ENCODE assay signal across 2 cellular contexts in the genomic region with DNA sequence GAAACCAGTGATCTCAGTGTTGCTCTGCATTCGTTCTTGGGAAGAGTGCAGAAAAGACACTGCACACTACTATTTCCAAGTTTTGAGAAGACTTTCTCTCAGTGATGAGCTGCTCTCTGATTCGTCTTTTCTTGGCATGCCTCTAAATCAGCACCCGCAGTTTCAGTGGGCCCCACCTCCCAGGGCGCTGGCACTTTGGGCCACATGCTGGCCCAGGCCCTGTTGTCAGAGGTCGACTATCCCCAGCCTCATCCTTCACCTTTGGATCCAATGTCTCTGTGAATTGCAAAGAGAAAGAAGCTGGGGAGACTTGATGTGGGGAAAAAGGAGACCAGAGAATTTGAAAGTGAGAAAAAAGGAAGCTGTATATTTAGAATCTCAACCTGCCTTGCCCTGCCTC.
TF ChIP-seq lines count a peak whose summit lies in the region.

No MANE protein-coding gene starts in this region.

TF ChIP-seq in GM23338, 12 proteins besides CTCF, POLR2A, EP300 and RAD21 (continued from another document and continues in another):
- TF ChIP-seq CREB1 (CRISPR knock-in tag; IDR thresholded peaks at IDR 0.05; ENCODE audit: low read depth) (no peak), JUNB (IDR thresholded peaks at IDR 0.05; ENCODE audit: unreplicated experiment) (no peak), EZH2 (IDR thresholded peaks at IDR 0.05; ENCODE audit: low read depth, unreplicated experiment) (no peak), STAT1 (IDR thresholded peaks at IDR 0.05; ENCODE audit: unreplicated experiment) (no peak), POLR2AphosphoS5 (IDR thresholded peaks at IDR 0.05; ENCODE audit: low read depth) (no peak), NANOG (IDR thresholded peaks at IDR 0.05; ENCODE audit: borderline replicate concordance) (no peak), ZNF331 (CRISPR knock-in tag; IDR thresholded peaks at IDR 0.05; ENCODE audit: low read depth) (no peak), ETS1 (IDR thresholded peaks at IDR 0.05) (no peak), EZH2phosphoT487 (IDR thresholded peaks at IDR 0.05; ENCODE audit: unreplicated experiment) (no peak)
- TF ChIP-seq, protein P1, sequence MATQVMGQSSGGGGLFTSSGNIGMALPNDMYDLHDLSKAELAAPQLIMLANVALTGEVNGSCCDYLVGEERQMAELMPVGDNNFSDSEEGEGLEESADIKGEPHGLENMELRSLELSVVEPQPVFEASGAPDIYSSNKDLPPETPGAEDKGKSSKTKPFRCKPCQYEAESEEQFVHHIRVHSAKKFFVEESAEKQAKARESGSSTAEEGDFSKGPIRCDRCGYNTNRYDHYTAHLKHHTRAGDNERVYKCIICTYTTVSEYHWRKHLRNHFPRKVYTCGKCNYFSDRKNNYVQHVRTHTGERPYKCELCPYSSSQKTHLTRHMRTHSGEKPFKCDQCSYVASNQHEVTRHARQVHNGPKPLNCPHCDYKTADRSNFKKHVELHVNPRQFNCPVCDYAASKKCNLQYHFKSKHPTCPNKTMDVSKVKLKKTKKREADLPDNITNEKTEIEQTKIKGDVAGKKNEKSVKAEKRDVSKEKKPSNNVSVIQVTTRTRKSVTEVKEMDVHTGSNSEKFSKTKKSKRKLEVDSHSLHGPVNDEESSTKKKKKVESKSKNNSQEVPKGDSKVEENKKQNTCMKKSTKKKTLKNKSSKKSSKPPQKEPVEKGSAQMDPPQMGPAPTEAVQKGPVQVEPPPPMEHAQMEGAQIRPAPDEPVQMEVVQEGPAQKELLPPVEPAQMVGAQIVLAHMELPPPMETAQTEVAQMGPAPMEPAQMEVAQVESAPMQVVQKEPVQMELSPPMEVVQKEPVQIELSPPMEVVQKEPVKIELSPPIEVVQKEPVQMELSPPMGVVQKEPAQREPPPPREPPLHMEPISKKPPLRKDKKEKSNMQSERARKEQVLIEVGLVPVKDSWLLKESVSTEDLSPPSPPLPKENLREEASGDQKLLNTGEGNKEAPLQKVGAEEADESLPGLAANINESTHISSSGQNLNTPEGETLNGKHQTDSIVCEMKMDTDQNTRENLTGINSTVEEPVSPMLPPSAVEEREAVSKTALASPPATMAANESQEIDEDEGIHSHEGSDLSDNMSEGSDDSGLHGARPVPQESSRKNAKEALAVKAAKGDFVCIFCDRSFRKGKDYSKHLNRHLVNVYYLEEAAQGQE (IDR thresholded peaks at IDR 0.05; ENCODE audit: unreplicated experiment) = no peak

TF ChIP-seq in GM12878, 131 proteins besides CTCF, POLR2A, EP300 and RAD21:
- TF ChIP-seq ATF7 (IDR thresholded peaks at IDR 0.05; ENCODE audit: low read depth) = no peak
- no peak for TF ChIP-seq YY1 (IDR thresholded peaks at IDR 0.05; ENCODE audit: low read depth, low read length)
- TF ChIP-seq HDGF (IDR thresholded peaks at IDR 0.05) = no peak
- no peak for TF ChIP-seq KDM1A (IDR thresholded peaks at IDR 0.05; ENCODE audit: borderline replicate concordance)
- TF ChIP-seq CBX3 (IDR thresholded peaks at IDR 0.05; ENCODE audit: borderline replicate concordance, low read depth) = no peak
- no peak for TF ChIP-seq CEBPZ (IDR thresholded peaks at IDR 0.05; ENCODE audit: low read depth, low read length)
- TF ChIP-seq, protein P2, sequence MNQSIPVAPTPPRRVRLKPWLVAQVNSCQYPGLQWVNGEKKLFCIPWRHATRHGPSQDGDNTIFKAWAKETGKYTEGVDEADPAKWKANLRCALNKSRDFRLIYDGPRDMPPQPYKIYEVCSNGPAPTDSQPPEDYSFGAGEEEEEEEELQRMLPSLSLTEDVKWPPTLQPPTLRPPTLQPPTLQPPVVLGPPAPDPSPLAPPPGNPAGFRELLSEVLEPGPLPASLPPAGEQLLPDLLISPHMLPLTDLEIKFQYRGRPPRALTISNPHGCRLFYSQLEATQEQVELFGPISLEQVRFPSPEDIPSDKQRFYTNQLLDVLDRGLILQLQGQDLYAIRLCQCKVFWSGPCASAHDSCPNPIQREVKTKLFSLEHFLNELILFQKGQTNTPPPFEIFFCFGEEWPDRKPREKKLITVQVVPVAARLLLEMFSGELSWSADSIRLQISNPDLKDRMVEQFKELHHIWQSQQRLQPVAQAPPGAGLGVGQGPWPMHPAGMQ (IDR thresholded peaks at IDR 0.05; ENCODE audit: borderline replicate concordance) = no peak
- TF ChIP-seq SMARCA5 (IDR thresholded peaks at IDR 0.05) = no peak
- no peak for TF ChIP-seq ZBED1 (IDR thresholded peaks at IDR 0.05; ENCODE audit: borderline replicate concordance)
- no peak for TF ChIP-seq E2F4 (IDR thresholded peaks at IDR 0.05; ENCODE audit: low read depth, low read length)
- no peak for TF ChIP-seq STAT1 (conservative IDR thresholded peaks at IDR 0.05)
